ENCODE assay signal across 8 cellular contexts in genomic region chr3:183766745-183767606, GRCh38. TPM values are rescaled to one million over a fixed set of nuclear protein-coding genes. Genes with fewer than 3 reads are reported as not detected.
DNase-seq lines count a peak whose midpoint lies in the region; ATAC-seq and TF ChIP-seq lines count a peak whose summit lies in the region.

No MANE protein-coding gene starts in this region.

- ATAC-seq in GM21515 (IDR thresholded peaks at IDR 0.05; ENCODE audit: unreplicated experiment): peak; percentile 83
- peak; percentile 91 to 93 for ATAC-seq in upper lobe of left lung (ENCODE audit: low FRiP score in 2 of 2)

- DNase-seq in COLO829 (ENCODE audit: low spot score) (peak; percentile 81), MG63 (peak; percentile 60), SK-MEL-5 (ENCODE audit: low read depth, low spot score) (peak; percentile 87), glomerular endothelial cell (ENCODE audit: extremely low read depth, low read depth, low spot score) (peak; percentile 51), upper lobe of left lung (peak in 1 of 2 donors; percentile 88)
- peak in 3 of 4 experiments; percentile 3 to 54 (median 36) for DNase-seq in activated naive CD4-positive, alpha-beta T cell (lab: John Stamatoyannopoulos, UW)

- no peak overlapping the region for H2AFZ ChIP-seq in parathyroid adenoma

- in situ Hi-C loops in SK-MEL-5 (cut with HindIII; ENCODE audit: low pct_unique_long_range_greater_than_20kb, low sequenced_read_pairs): no loop called here

- 51 to 53% methylated on average over 9 of the region's 9 CpGs for WGBS in upper lobe of left lung, 2 donors

- H3K9me3 ChIP-seq in MG63: no peaks in the 10 kb centered on the region
- no peaks in the 10 kb centered on the region for H3K9me3 ChIP-seq in parathyroid adenoma (ENCODE audit: control insufficient read depth, low read length)
- H3K9me3 ChIP-seq in upper lobe of left lung: no peaks in the 10 kb centered on the region

- peaks cover 71% of the 10 kb centered on the region for H3K36me3 ChIP-seq in MG63
- no peaks in the 10 kb centered on the region for H3K36me3 ChIP-seq in parathyroid adenoma (ENCODE audit: control insufficient read depth, insufficient read depth, low read length)
- peaks cover 4 to 31% (median 7%) of the 10 kb centered on the region in 4 donors for H3K36me3 ChIP-seq in upper lobe of left lung

- H3K4me3 ChIP-seq in MG63: no peak overlapping the region
- H3K4me3 ChIP-seq in parathyroid adenoma (ENCODE audit: low read depth, low read length): peak overlapping the region; percentile 5
- no peak overlapping the region for H3K4me3 ChIP-seq in upper lobe of left lung

- H3K4me1 ChIP-seq in parathyroid adenoma (peaks cover 24% of the 10 kb centered on the region), upper lobe of left lung (peaks cover 24 to 31% (median 27%) of the 10 kb centered on the region in 4 donors)

- no peak overlapping the region for H3K9ac ChIP-seq in parathyroid adenoma

- TF ChIP-seq POLR2A in upper lobe of left lung (IDR thresholded peaks at IDR 0.05): no peak

- TF ChIP-seq CTCF in parathyroid adenoma (IDR thresholded peaks at IDR 0.05): peak; percentile 87
- TF ChIP-seq CTCF in upper lobe of left lung (IDR thresholded peaks at IDR 0.05): peak; percentile 61 to 87 (median 80)

- no peak for TF ChIP-seq EP300 in upper lobe of left lung (IDR thresholded peaks at IDR 0.05)

- H3K4me2 ChIP-seq in parathyroid adenoma (ENCODE audit: low read length): peak overlapping the region; percentile 32

- H3K27ac ChIP-seq in parathyroid adenoma (peak overlapping the region; percentile 79), upper lobe of left lung (peak overlapping the region; percentile 50 to 79 (median 75))

- H3K79me2 ChIP-seq in parathyroid adenoma: no peaks in the 10 kb centered on the region

- H3K27me3 ChIP-seq in MG63 (no peaks in the 10 kb centered on the region), parathyroid adenoma (ENCODE audit: control insufficient read depth, insufficient read depth, low read length) (no peaks in the 10 kb centered on the region), upper lobe of left lung (no peaks in the 10 kb centered on the region)

RNA-seq across cellular contexts. Expression of gene MAP6D1, which starts 58.4 kb away (rescaled TPM):
- 3.1 TPM in 1 of 2 replicates, not detected in the other for total RNA-seq in MG63 (2014; rRNA removed; shearing (Covaris generic); ENCODE audit: low replicate concordance)
- 4.5 and 5.7 TPM in 2 replicates for total RNA-seq in SK-MEL-5 (2014; rRNA removed; shearing (Covaris generic))
- 8.2 and 10.1 TPM in 2 replicates for polyA plus RNA-seq in SK-MEL-5 (2015; cell fraction: cytosol; rRNA removed)
- 0.23 TPM in 1 of 2 replicates, not detected in the other for polyA plus RNA-seq in SK-MEL-5 (2015; cell fraction: nucleus; rRNA removed)
- total RNA-seq in glomerular endothelial cell: 5.3 and 10.0 TPM in 2 replicates
- 1 to 10 TPM in 4 of 6 donors, under 1 TPM in 1, not detected in 1; 0.89 to 2.8 (median 2.1) TPM for total RNA-seq in upper lobe of left lung
